In genomic region chr19:10988380-10988779, GRCh38 we compare ENCODE assay signal across 1 cellular context.
TF ChIP-seq lines count a peak whose summit lies in the region.

No MANE protein-coding gene starts in this region.

TF ChIP-seq in WTC11, 78 proteins besides CTCF, POLR2A, EP300 and RAD21 (continued from another document):
- no peak for TF ChIP-seq STAT6 (CRISPR knock-in tag; conservative IDR thresholded peaks at IDR 0.05; ENCODE audit: low read depth)
- TF ChIP-seq CREM (CRISPR knock-in tag; IDR thresholded peaks at IDR 0.05) = no peak
- TF ChIP-seq ATF6 (CRISPR knock-in tag; IDR thresholded peaks at IDR 0.05) = no peak
- TF ChIP-seq ZNF263 (CRISPR knock-in tag; IDR thresholded peaks at IDR 0.05; ENCODE audit: low read depth) = no peak
- no peak for TF ChIP-seq MLX (CRISPR knock-in tag; IDR thresholded peaks at IDR 0.05)
- no peak for TF ChIP-seq MYBL2 (CRISPR knock-in tag; IDR thresholded peaks at IDR 0.05)
- no peak for TF ChIP-seq TEAD4 (CRISPR knock-in tag; IDR thresholded peaks at IDR 0.05)
- TF ChIP-seq SMAD3 (CRISPR knock-in tag; IDR thresholded peaks at IDR 0.05; ENCODE audit: borderline replicate concordance) = no peak
- no peak for TF ChIP-seq ARID4B (CRISPR knock-in tag; IDR thresholded peaks at IDR 0.05; ENCODE audit: borderline replicate concordance)
TF ChIP-seq in WTC11: peak in this region for 0.
